Comparison of ENCODE assay signal across 16 cellular contexts in genomic region chr5:110262754-110263153, GRCh38.
"Had no signal": no experiment of that assay in that cellular context is flagged by ENCODE, and none has a peak within 500 bp of the region (broad histone marks: within the 10 kb centered on the region; RNA-seq: fewer than 3 reads in every experiment).

No MANE protein-coding gene starts in this region.

- ATAC-seq: activated CD8-positive, alpha-beta T cell treated with anti-CD3 and anti-CD28 coated beads, Interleukin-2, amount 10 ng/mL, durations not matched to agents 7 days and 5 days; activated T-cell treated with anti-CD3 and anti-CD28 coated beads, Interleukin-2, amount 50 U/mL, for 72 hours; gastroesophageal sphincter; mucosa of descending colon; naive thymus-derived CD4-positive, alpha-beta T cell; stimulated activated memory B cell treated with anti-CD40 and anti-IgM and Interleukin-4, amounts not matched to agents 10 μg/mL and 1 μg/mL and 100 μg/mL, for 72 hours had no signal

- H3K4me1 Mint-ChIP-seq: activated CD4-positive, alpha-beta T cell treated with anti-CD3 and anti-CD28 coated beads, Interleukin-2, amount 10 ng/mL, durations not matched to agents 24 days and 14 days; naive thymus-derived CD4-positive, alpha-beta T cell; stimulated activated memory B cell treated with anti-CD40 and anti-IgM and Interleukin-4, amounts not matched to agents 10 μg/mL and 1 μg/mL and 100 μg/mL, for 72 hours had no signal

- H3K9me3 Mint-ChIP-seq: activated CD4-positive, alpha-beta T cell treated with anti-CD3 and anti-CD28 coated beads, Interleukin-2, amount 10 ng/mL, durations not matched to agents 24 days and 14 days; activated naive CD8-positive, alpha-beta T cell treated with anti-CD3 and anti-CD28 coated beads for 36 hours; naive thymus-derived CD4-positive, alpha-beta T cell; stimulated activated memory B cell treated with anti-CD40 and anti-IgM and Interleukin-4, amounts not matched to agents 10 μg/mL and 1 μg/mL and 100 μg/mL, for 72 hours; T-helper 2 cell treated with Interferon-gamma antibody and Interleukin-4, amounts not matched to agents 5 μg/mL and 100 μg/mL, for 36 hours had no signal

- H3K4me3 Mint-ChIP-seq: activated CD4-positive, alpha-beta T cell treated with anti-CD3 and anti-CD28 coated beads, Interleukin-2, amount 10 ng/mL, durations not matched to agents 24 days and 14 days; activated CD8-positive, alpha-beta T cell treated with anti-CD3 and anti-CD28 coated beads, Interleukin-2, amount 10 ng/mL, durations not matched to agents 7 days and 5 days; activated naive CD8-positive, alpha-beta T cell treated with anti-CD3 and anti-CD28 coated beads for 36 hours; activated T-cell treated with anti-CD3 and anti-CD28 coated beads, Interleukin-2, amount 50 U/mL, for 72 hours; naive thymus-derived CD4-positive, alpha-beta T cell; stimulated activated memory B cell treated with anti-CD40 and anti-IgM and Interleukin-4, amounts not matched to agents 10 μg/mL and 1 μg/mL and 100 μg/mL, for 72 hours; T-helper 2 cell treated with Interferon-gamma antibody and Interleukin-4, amounts not matched to agents 5 μg/mL and 100 μg/mL, for 36 hours had no signal

- H3K27me3 Mint-ChIP-seq: activated CD4-positive, alpha-beta T cell treated with anti-CD3 and anti-CD28 coated beads, Interleukin-2, amount 10 ng/mL, durations not matched to agents 24 days and 14 days; activated naive CD8-positive, alpha-beta T cell treated with anti-CD3 and anti-CD28 coated beads for 36 hours; naive thymus-derived CD4-positive, alpha-beta T cell; stimulated activated memory B cell treated with anti-CD40 and anti-IgM and Interleukin-4, amounts not matched to agents 10 μg/mL and 1 μg/mL and 100 μg/mL, for 72 hours had no signal

- H3K36me3 Mint-ChIP-seq: activated naive CD8-positive, alpha-beta T cell treated with anti-CD3 and anti-CD28 coated beads for 36 hours; naive thymus-derived CD4-positive, alpha-beta T cell; stimulated activated memory B cell treated with anti-CD40 and anti-IgM and Interleukin-4, amounts not matched to agents 10 μg/mL and 1 μg/mL and 100 μg/mL, for 72 hours had no signal

- DNase-seq: activated CD4-positive, alpha-beta T cell treated with anti-CD3 and anti-CD28 coated beads, Interleukin-2, amount 10 ng/mL, durations not matched to agents 24 days and 14 days; activated CD4-positive, CD25-positive, alpha-beta regulatory T cell; activated CD8-positive, alpha-beta memory T cell treated with anti-CD3 and anti-CD28 coated beads, Interleukin-2, amount 50 U/mL, for 4 hours; activated CD8-positive, alpha-beta T cell treated with anti-CD3 and anti-CD28 coated beads, Interleukin-2, amount 10 ng/mL, durations not matched to agents 7 days and 5 days; activated naive CD8-positive, alpha-beta T cell treated with anti-CD3 and anti-CD28 coated beads for 36 hours; activated T-cell treated with anti-CD3 and anti-CD28 coated beads, Interleukin-2, amount 50 U/mL, for 72 hours; anterior cingulate cortex; dorsolateral prefrontal cortex; mucosa of descending colon; naive thymus-derived CD4-positive, alpha-beta T cell; pancreas; stimulated activated CD4-positive, alpha-beta T cell treated with anti-CD3 and anti-CD28 coated beads, Interleukin-2, amount 100 ng/mL, for 24 hours; tibial artery had no signal
